Comparison of ENCODE assay signal across 8 cellular contexts in genomic region chr14:92511472-92512247, GRCh38. TPM values are rescaled to one million over a fixed set of nuclear protein-coding genes. Genes with fewer than 3 reads are reported as not detected.
DNase-seq lines count a peak whose midpoint lies in the region; ATAC-seq and TF ChIP-seq lines count a peak whose summit lies in the region.

No MANE protein-coding gene starts in this region.

- peaks cover 17% of the 10 kb centered on the region for H3K36me3 Mint-ChIP-seq in dendritic cell treated with granulocyte-macrophage colony-stimulating factor and Interleukin-4, amounts not matched to agents 40 ng/mL and 50 ng/mL, for 4 days (ENCODE audit: low read depth)
- no peaks in the 10 kb centered on the region for H3K36me3 Mint-ChIP-seq in natural killer cell

- peak overlapping the region; percentile 44 for H3K27ac Mint-ChIP-seq in dendritic cell treated with granulocyte-macrophage colony-stimulating factor and Interleukin-4, amounts not matched to agents 40 ng/mL and 50 ng/mL, for 4 days
- peak overlapping the region; percentile 97 to 98 for H3K27ac Mint-ChIP-seq in natural killer cell

- no peaks in the 10 kb centered on the region for H3K9me3 Mint-ChIP-seq in dendritic cell treated with granulocyte-macrophage colony-stimulating factor and Interleukin-4, amounts not matched to agents 40 ng/mL and 50 ng/mL, for 4 days
- no peaks in the 10 kb centered on the region for H3K9me3 Mint-ChIP-seq in natural killer cell

- TF ChIP-seq CTCF in AG09319 (IDR thresholded peaks at IDR 0.05; ENCODE audit: low read depth, low read length), result no peak
- no peak for TF ChIP-seq CTCF in natural killer cell (IDR thresholded peaks at IDR 0.05)

- H3K4me3 Mint-ChIP-seq in dendritic cell treated with granulocyte-macrophage colony-stimulating factor and Interleukin-4, amounts not matched to agents 40 ng/mL and 50 ng/mL, for 4 days, result no peak overlapping the region
- H3K4me3 Mint-ChIP-seq in natural killer cell, result no peak overlapping the region

- H3K27me3 Mint-ChIP-seq in dendritic cell treated with granulocyte-macrophage colony-stimulating factor and Interleukin-4, amounts not matched to agents 40 ng/mL and 50 ng/mL, for 4 days, result peaks cover 13% of the 10 kb centered on the region
- no peaks in the 10 kb centered on the region for H3K27me3 Mint-ChIP-seq in natural killer cell (ENCODE audit: low read depth in 2 of 2)

- intact Hi-C loops in dendritic cell treated with granulocyte-macrophage colony-stimulating factor and Interleukin-4, amounts not matched to agents 40 ng/mL and 50 ng/mL, for 4 days (cut with micrococcal nuclease), result loop anchor here (5.0 to 10.0 kb wide), 2 partner anchors 49 to 283 kb away; partner anchors contain the start of gene GOLGA5
- intact Hi-C loops in natural killer cell (cut with micrococcal nuclease), result no loop called here
- intact Hi-C loops in Right ventricle myocardium superior (cut with DNase I), result no loop called here

- no peak for ATAC-seq in natural killer cell
- ATAC-seq in GM21447 (IDR thresholded peaks at IDR 0.05; ENCODE audit: unreplicated experiment), result no peak
- ATAC-seq in Right ventricle myocardium superior (ENCODE audit: poor library complexity), result no peak

- DNase-seq in AG09319 (ENCODE audit: extremely low read depth, low read depth) (peak; percentile 78), LHCN-M2 (ENCODE audit: low read depth) (peak; percentile 67), natural killer cell (no peak), AML-193 (lab: John Stamatoyannopoulos, UW) (no peak), NCI-H1048 (lab: John Stamatoyannopoulos, UW) (no peak), Right ventricle myocardium superior (no peak)

- H3K4me1 Mint-ChIP-seq in dendritic cell treated with granulocyte-macrophage colony-stimulating factor and Interleukin-4, amounts not matched to agents 40 ng/mL and 50 ng/mL, for 4 days (ENCODE audit: low read depth), result peaks cover 60% of the 10 kb centered on the region
- peaks cover 29 to 39% of the 10 kb centered on the region in 2 donors for H3K4me1 Mint-ChIP-seq in natural killer cell

RNA-seq across cellular contexts. Expression of gene RIN3, which starts 1.9 kb away (rescaled TPM):
- total RNA-seq in LHCN-M2 (2014; rRNA removed) (1.5 and 2.1 TPM in 2 replicates), natural killer cell (100 to 1,000 TPM; 248 to 289 (median 282) TPM), Right ventricle myocardium superior (11.0 TPM)
- polyA plus RNA-seq in LHCN-M2 (2012), result 4.8 TPM

Comparison
In these comparisons a context has a peak if more than half of its experiments do, and no peak if none do; other contexts are left out.
1. DNase-seq: peak in AG09319 (single experiment) and LHCN-M2 (single experiment); none in natural killer cell (single experiment), AML-193 (0 of 2), NCI-H1048 (single experiment) and Right ventricle myocardium superior (single experiment).
2. RNA of gene RIN3, which starts 1.9 kb away (total RNA-seq): 248 to 289 TPM in natural killer cell; 11.0 TPM in Right ventricle myocardium superior (single experiment) and 1.5 to 2.1 TPM in LHCN-M2; every median in the first group is over 10 times any median in the second.